Comparison of ENCODE assay signal across 12 cellular contexts in the genomic region with DNA sequence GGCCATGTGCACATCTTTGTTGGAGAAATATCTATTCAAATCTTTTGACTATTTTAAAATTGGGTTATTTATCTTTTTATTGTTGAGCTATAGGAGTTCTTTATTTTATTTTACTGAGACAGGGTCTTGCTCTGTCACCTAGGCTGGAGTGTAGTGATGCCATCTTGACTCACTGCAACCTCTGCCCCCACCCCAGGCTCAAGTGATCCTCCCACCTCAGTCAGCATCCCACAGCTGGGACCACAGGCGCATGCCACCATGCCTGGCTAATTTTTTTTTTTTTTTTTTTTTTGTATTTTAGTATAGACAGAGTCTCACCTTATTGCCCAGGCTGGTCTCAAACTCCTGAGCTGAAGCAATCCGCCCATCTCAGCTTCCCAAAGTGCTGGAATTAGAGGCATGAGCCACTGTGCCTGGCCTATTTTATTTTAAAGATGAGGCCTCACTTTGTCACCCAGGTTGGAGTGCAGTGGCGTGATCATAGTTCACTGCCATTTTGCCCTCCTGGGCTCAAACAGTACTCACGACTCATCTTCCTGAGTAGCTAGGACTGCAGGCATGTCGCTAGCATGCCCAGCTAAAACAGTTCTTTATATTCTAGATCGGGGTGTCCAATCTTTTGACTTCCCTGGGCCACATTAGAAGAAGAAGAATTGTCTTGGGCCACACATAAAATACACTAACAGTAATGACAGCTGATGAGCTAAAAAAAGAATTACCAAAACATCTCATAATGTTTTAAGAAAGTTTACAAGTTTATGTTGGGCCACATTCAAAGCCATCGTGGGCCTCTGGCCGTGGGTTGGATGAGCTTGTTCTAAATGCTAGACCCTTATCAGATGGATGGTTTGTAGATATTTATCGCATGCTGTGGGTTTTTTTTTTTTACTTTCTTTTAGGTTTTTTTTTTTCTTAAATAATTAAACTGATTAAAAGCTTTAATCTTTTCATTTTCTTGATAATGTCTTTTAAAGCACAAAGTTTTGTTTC. TPM values are rescaled to one million over a fixed set of nuclear protein-coding genes. Genes with fewer than 3 reads are reported as not detected.
DNase-seq lines count a peak whose midpoint lies in the region; ATAC-seq and TF ChIP-seq lines count a peak whose summit lies in the region.
"Had no signal": no experiment of that assay in that cellular context is flagged by ENCODE, and none has a peak within 500 bp of the region (broad histone marks: within the 10 kb centered on the region; RNA-seq: fewer than 3 reads in every experiment).

No MANE protein-coding gene starts in this region.

- H3K36me3 ChIP-seq in BLaER1 (peaks cover 15% of the 10 kb centered on the region), mucosa of descending colon (ENCODE audit: low read depth) (no peaks in the 10 kb centered on the region), neural progenitor cell (no peaks in the 10 kb centered on the region)
- H3K36me3 ChIP-seq: adrenal gland, ovary had no signal

- H3K79me2 ChIP-seq in neural progenitor cell (ENCODE audit: low read depth) = peaks cover 86% of the 10 kb centered on the region

- H2AFZ ChIP-seq in neural progenitor cell (replicated peaks) = no peak overlapping the region

- no peaks in the 10 kb centered on the region for H3K9me3 Mint-ChIP-seq in activated naive CD8-positive, alpha-beta T cell (ENCODE audit: low read depth)
- peaks cover 2% of the 10 kb centered on the region for H3K9me3 Mint-ChIP-seq in neural progenitor cell

- peak overlapping the region; percentile 79 for H3K27ac Mint-ChIP-seq in activated naive CD8-positive, alpha-beta T cell
- H3K27ac Mint-ChIP-seq in neural progenitor cell = no peak overlapping the region

- H3K9me3 ChIP-seq in BLaER1 = no peaks in the 10 kb centered on the region
- H3K9me3 ChIP-seq in mucosa of descending colon = no peaks in the 10 kb centered on the region
- no peaks in the 10 kb centered on the region for H3K9me3 ChIP-seq in neural progenitor cell (ENCODE audit: low read depth)
- H3K9me3 ChIP-seq: adrenal gland, ovary had no signal

- peaks cover 68% of the 10 kb centered on the region for H3K4me1 Mint-ChIP-seq in activated naive CD8-positive, alpha-beta T cell (ENCODE audit: low read depth)
- H3K4me1 Mint-ChIP-seq in neural progenitor cell = peaks cover 6% of the 10 kb centered on the region

- intact Hi-C loops in mucosa of descending colon (cut with DNase I, micrococcal nuclease) = no loop called here

- no peaks in the 10 kb centered on the region for H3F3A ChIP-seq in neural progenitor cell (ENCODE audit: low read depth)

- peaks cover 6% of the 10 kb centered on the region for H3K36me3 Mint-ChIP-seq in activated naive CD8-positive, alpha-beta T cell
- peaks cover 4% of the 10 kb centered on the region for H3K36me3 Mint-ChIP-seq in neural progenitor cell

- H3K4me3 ChIP-seq in BLaER1 (no peak overlapping the region), mucosa of descending colon (no peak overlapping the region), neural progenitor cell (no peak overlapping the region)
- H3K4me3 ChIP-seq: adrenal gland, ovary had no signal

- H3K4me2 ChIP-seq in BLaER1 (peak overlapping the region; percentile 19; the same call in 1 of the 2 replicates), neural progenitor cell (no peak overlapping the region)

- DNase-seq in LHCN-M2 (ENCODE audit: low read depth) (peak; percentile 59), mucosa of descending colon (no peak), middle frontal gyrus (ENCODE audit: extremely low spot score, low spot score) (no peak), NCI-H748 (lab: John Stamatoyannopoulos, UW; ENCODE audit: unreplicated experiment) (no peak), neural progenitor cell (ENCODE audit: low spot score) (no peak)
- DNase-seq: NCI-H187, ovary, SIG-M5 had no signal

- H3K9ac ChIP-seq in BLaER1 (no peak overlapping the region), neural progenitor cell (no peak overlapping the region)

- H3K27me3 ChIP-seq in BLaER1 = no peaks in the 10 kb centered on the region
- no peaks in the 10 kb centered on the region for H3K27me3 ChIP-seq in neural progenitor cell
- H3K27me3 ChIP-seq: adrenal gland, ovary had no signal

- peaks cover 69% of the 10 kb centered on the region for H4K20me1 ChIP-seq in BLaER1
- peaks cover 8% of the 10 kb centered on the region for H4K20me1 ChIP-seq in neural progenitor cell (ENCODE audit: low read depth)

- H3K27me3 Mint-ChIP-seq in activated naive CD8-positive, alpha-beta T cell = no peaks in the 10 kb centered on the region
- H3K27me3 Mint-ChIP-seq in neural progenitor cell (ENCODE audit: insufficient read depth, low read depth) = no peaks in the 10 kb centered on the region

- H3K4me1 ChIP-seq in BLaER1 (peaks cover 22% of the 10 kb centered on the region), mucosa of descending colon (ENCODE audit: low read depth) (peaks cover 37% of the 10 kb centered on the region), neural progenitor cell (peaks cover 6% of the 10 kb centered on the region)

- peak overlapping the region; percentile 44 for H3K4me3 Mint-ChIP-seq in activated naive CD8-positive, alpha-beta T cell
- H3K4me3 Mint-ChIP-seq in neural progenitor cell = no peak overlapping the region

- no peak overlapping the region for H3K27ac ChIP-seq in BLaER1
- H3K27ac ChIP-seq in neural progenitor cell = no peak overlapping the region
- H3K27ac ChIP-seq: ovary had no signal

- peak; percentile 38 for ATAC-seq in mucosa of descending colon
- no peak for ATAC-seq in GM18873 (IDR thresholded peaks at IDR 0.05; ENCODE audit: low FRiP score, unreplicated experiment)

- TF ChIP-seq CTCF in mucosa of descending colon (IDR thresholded peaks at IDR 0.05) (no peak), neural progenitor cell (IDR thresholded peaks at IDR 0.05) (no peak)

RNA-seq across cellular contexts. Expression of gene TENT4B, which starts 13.7 kb away (rescaled TPM):
- 11.6 and 13.5 TPM in 2 replicates for total RNA-seq in LHCN-M2 (2014; rRNA removed)
- polyA plus RNA-seq in LHCN-M2 (2012) = 3.3 TPM
- 10 to 100 TPM; 10.6 to 20.0 (median 11.5) TPM for total RNA-seq in mucosa of descending colon
- 10.4 and 15.2 TPM in 2 replicates for total RNA-seq in neural progenitor cell (ENCODE audit: low replicate concordance)
